In genomic region chr21:42221581-42222345, GRCh38 we compare ENCODE assay signal across 11 cellular contexts. TPM values are rescaled to one million over a fixed set of nuclear protein-coding genes. Genes with fewer than 3 reads are reported as not detected.
A peak's percentile ranks its signal among the peaks of the same experiment; 100 is the strongest.
DNase-seq lines count a peak whose midpoint lies in the region; ATAC-seq and TF ChIP-seq lines count a peak whose summit lies in the region.
"Had no signal": no experiment of that assay in that cellular context is flagged by ENCODE, and none has a peak within 500 bp of the region (broad histone marks: within the 10 kb centered on the region; RNA-seq: fewer than 3 reads in every experiment).

No MANE protein-coding gene starts in this region.

- 67 to 84% methylated on average over 14 to 15 of the region's 15 CpGs for WGBS in esophagus squamous epithelium, 2 donors

- intact Hi-C loops in esophagus squamous epithelium (cut with DNase I): no loop called here

- peak overlapping the region; percentile 42 for H3K4me2 ChIP-seq in DOHH2 (ENCODE audit: low read length)

- peaks cover 45 to 52% (median 50%) of the 10 kb centered on the region in 3 donors for H3K4me1 Mint-ChIP-seq in T-cell

- no peaks in the 10 kb centered on the region for H4K20me1 ChIP-seq in DOHH2 (ENCODE audit: control insufficient read depth, insufficient read depth, low read depth, low read length)

- TF ChIP-seq CTCF in DOHH2 (IDR thresholded peaks at IDR 0.05; ENCODE audit: low read depth, low read length, poor library complexity, severe bottlenecking) (no peak), esophagus squamous epithelium (IDR thresholded peaks at IDR 0.05) (no peak)

- no peaks in the 10 kb centered on the region for H3K36me3 ChIP-seq in DOHH2 (ENCODE audit: control insufficient read depth, low read length)
- peaks cover 0 to 14% (median 0%) of the 10 kb centered on the region in 3 donors for H3K36me3 ChIP-seq in esophagus squamous epithelium

- H3K27ac ChIP-seq in DOHH2 (ENCODE audit: low read depth, low read length) (no peak overlapping the region), esophagus squamous epithelium (peak overlapping the region in 3 of 4 donors; percentile 43 to 79 (median 49))

- H3K4me3 ChIP-seq in DOHH2 (ENCODE audit: low read length): no peak overlapping the region
- peak overlapping the region in 1 of 4 donors; percentile 4 for H3K4me3 ChIP-seq in esophagus squamous epithelium

- peaks cover 36% of the 10 kb centered on the region for H3K27me3 ChIP-seq in DOHH2 (ENCODE audit: control insufficient read depth, low read length)
- H3K27me3 ChIP-seq in esophagus squamous epithelium: peaks cover 0 to 85% (median 0%) of the 10 kb centered on the region in 4 donors

- ATAC-seq in T-cell (replicated peaks in 1 of 4): no peak
- ATAC-seq in HG03432 (IDR thresholded peaks at IDR 0.05; ENCODE audit: unreplicated experiment): no peak
- no peak for ATAC-seq in HG03442 (IDR thresholded peaks at IDR 0.05; ENCODE audit: unreplicated experiment)

- no peaks in the 10 kb centered on the region for H3K9me2 ChIP-seq in DOHH2 (replicated peaks; ENCODE audit: control insufficient read depth, low read length)

- CTCF ChIA-PET in T-cell (lab: Charles Lee): interaction anchor here in 1 of 2 donors (1.8 to 2.0 kb wide), 2 partner anchors 17 to 23 kb away, joined by 12 to 29 read pairs; no protein-coding TSS in a partner anchor

- peaks cover 23% of the 10 kb centered on the region for H3K36me3 Mint-ChIP-seq in T-cell

- no peaks in the 10 kb centered on the region for H3K27me3 Mint-ChIP-seq in T-cell

- peak overlapping the region in 2 of 3 donors; percentile 6 to 39 for H3K4me3 Mint-ChIP-seq in T-cell

- DNase-seq in T-cell: peak in 1 of 34 experiments; percentile 12
- DNase-seq in esophagus squamous epithelium (lab: John Stamatoyannopoulos, UW): no peak
- peak; percentile 65 for DNase-seq in retina
- no peak for DNase-seq in activated CD4-positive, CD25-positive, alpha-beta regulatory T cell (lab: John Stamatoyannopoulos, UW)
- no peak for DNase-seq in NCI-H510A (lab: John Stamatoyannopoulos, UW)
- DNase-seq: foreskin melanocyte; NCI-H446 treated with DMSO at 0.1 percent for 48 hours; stimulated activated CD4-positive, alpha-beta T cell treated with anti-CD3 and anti-CD28 coated beads, Interleukin-2, amount 100 ng/mL, for 48 hours had no signal

- H3K9me3 Mint-ChIP-seq in T-cell: no peaks in the 10 kb centered on the region

- H3K9me3 ChIP-seq in DOHH2 (ENCODE audit: control insufficient read depth, insufficient read depth, low read length) (no peaks in the 10 kb centered on the region), esophagus squamous epithelium (no peaks in the 10 kb centered on the region)

- H3F3A ChIP-seq in DOHH2 (ENCODE audit: control insufficient read depth, insufficient read depth): peaks cover 3% of the 10 kb centered on the region; the same call in 1 of the 2 replicates

- no peak for TF ChIP-seq POLR2A in esophagus squamous epithelium (IDR thresholded peaks at IDR 0.05)

- H3K79me2 ChIP-seq in DOHH2 (ENCODE audit: control insufficient read depth, low read length): no peaks in the 10 kb centered on the region

- H3K4me1 ChIP-seq in DOHH2 (ENCODE audit: control insufficient read depth, low read length) (peaks cover 43% of the 10 kb centered on the region), esophagus squamous epithelium (peaks cover 21 to 51% (median 30%) of the 10 kb centered on the region in 3 donors)

- H3K27ac Mint-ChIP-seq in T-cell: no peak overlapping the region

- POLR2A ChIA-PET in T-cell (lab: Charles Lee): interaction anchor here in 1 of 2 donors (3.2 to 4.0 kb wide), 2 partner anchors 12 to 16 kb away, joined by 74 to 77 read pairs; no protein-coding TSS in a partner anchor

RNA-seq across cellular contexts. Expression of gene ABCG1, which starts 2.8 kb away (rescaled TPM):
- 10 to 100 TPM in 2 of 5 donors, 1 to 10 TPM in 3; 4.1 to 51.1 (median 6.2) TPM for total RNA-seq in T-cell
- total RNA-seq in esophagus squamous epithelium: 10 to 100 TPM in 1 of 4 donors, 1 to 10 TPM in 3; 2.6 to 10.9 (median 3.7) TPM
